Comparison of ENCODE assay signal across 8 cellular contexts in genomic region chr13:60398438-60398891, GRCh38. TPM values are rescaled to one million over a fixed set of nuclear protein-coding genes. Genes with fewer than 3 reads are reported as not detected.
DNase-seq lines count a peak whose midpoint lies in the region; ATAC-seq and TF ChIP-seq lines count a peak whose summit lies in the region.

No MANE protein-coding gene starts in this region.

- 31 to 54% (median 45%) methylated on average over 6 of the region's 6 CpGs for WGBS in adrenal gland, 4 donors
- 61% methylated on average over 6 of the region's 6 CpGs for WGBS in liver

- H3K9ac ChIP-seq in liver (ENCODE audit: low read depth in 1 of 2, low read length in 2 of 2) = peak overlapping the region; percentile 57 to 96

- no peak for DNase-seq in activated T-cell treated with anti-CD3 and anti-CD28 coated beads, Interleukin-2, amount 50 U/mL, for 4 hours
- no peak for DNase-seq in activated T-cell treated with anti-CD3 and anti-CD28 coated beads, Interleukin-2, amount 50 U/mL, for 1 hour
- DNase-seq in adrenal gland = no peak
- DNase-seq in tibial artery = no peak
- no peak for DNase-seq in MV-4-11 (lab: John Stamatoyannopoulos, UW)

- peaks cover 40% of the 10 kb centered on the region for H3K4me1 Mint-ChIP-seq in activated T-cell treated with anti-CD3 and anti-CD28 coated beads, Interleukin-2, amount 50 U/mL, for 4 hours (ENCODE audit: low read depth)

- H3K27me3 ChIP-seq in adrenal gland (no peaks in the 10 kb centered on the region), liver (ENCODE audit: control insufficient read depth in 4 of 4, insufficient read depth in 4 of 4, low read length in 3 of 4) (no peaks in the 10 kb centered on the region), tibial artery (no peaks in the 10 kb centered on the region)

- no peaks in the 10 kb centered on the region for H3K36me3 Mint-ChIP-seq in activated T-cell treated with anti-CD3 and anti-CD28 coated beads, Interleukin-2, amount 50 U/mL, for 4 hours (ENCODE audit: insufficient read depth)

- peaks cover 8 to 20% of the 10 kb centered on the region in 2 donors for H3K4me1 ChIP-seq in adrenal gland (replicated peaks in 1 of 2)
- H3K4me1 ChIP-seq in liver (ENCODE audit: control insufficient read depth in 4 of 4, insufficient read depth in 4 of 4, low read length in 3 of 4) = peaks cover 2 to 18% (median 12%) of the 10 kb centered on the region in 4 donors
- H3K4me1 ChIP-seq in tibial artery = peaks cover 0 to 26% (median 13%) of the 10 kb centered on the region in 4 donors

- no peaks in the 10 kb centered on the region for H3K9me3 ChIP-seq in adrenal gland (replicated peaks in 1 of 3)
- H3K9me3 ChIP-seq in liver (ENCODE audit: control insufficient read depth in 4 of 4, low read length in 3 of 4) = no peaks in the 10 kb centered on the region
- H3K9me3 ChIP-seq in tibial artery = no peaks in the 10 kb centered on the region

- TF ChIP-seq CTCF in adrenal gland (IDR thresholded peaks at IDR 0.05) (no peak), liver (IDR thresholded peaks at IDR 0.05; ENCODE audit: low read depth, low read length, missing input control) (no peak), tibial artery (IDR thresholded peaks at IDR 0.05) (no peak)

- TF ChIP-seq POLR2A in adrenal gland (IDR thresholded peaks at IDR 0.05) = no peak

- ATAC-seq in activated T-cell treated with anti-CD3 and anti-CD28 coated beads, Interleukin-2, amount 50 U/mL, for 4 hours = no peak
- ATAC-seq in HG03521 (IDR thresholded peaks at IDR 0.05; ENCODE audit: unreplicated experiment) (no peak), HG02642 (IDR thresholded peaks at IDR 0.05; ENCODE audit: poor library complexity, unreplicated experiment) (no peak)

- peak overlapping the region in 2 of 4 donors; percentile 57 to 96 for H3K4me3 ChIP-seq in adrenal gland
- H3K4me3 ChIP-seq in liver (ENCODE audit: low read depth in 1 of 3, low read length in 3 of 3) = peak overlapping the region; percentile 70 to 98 (median 88)
- peak overlapping the region; percentile 89 to 96 for H3K4me3 ChIP-seq in tibial artery

- TF ChIP-seq RAD21 in liver (IDR thresholded peaks at IDR 0.05) = no peak

- H3K27me3 Mint-ChIP-seq in activated T-cell treated with anti-CD3 and anti-CD28 coated beads, Interleukin-2, amount 50 U/mL, for 4 hours (ENCODE audit: low read depth) = no peaks in the 10 kb centered on the region

- peak overlapping the region; percentile 92 for H3K4me3 Mint-ChIP-seq in activated T-cell treated with anti-CD3 and anti-CD28 coated beads, Interleukin-2, amount 50 U/mL, for 4 hours

- H3K36me3 ChIP-seq in adrenal gland (replicated peaks in 1 of 2) (no peaks in the 10 kb centered on the region), liver (ENCODE audit: control insufficient read depth in 4 of 4, insufficient read depth in 3 of 4, low read depth in 1 of 4, low read length in 3 of 4) (no peaks in the 10 kb centered on the region), tibial artery (no peaks in the 10 kb centered on the region)

- intact Hi-C loops in adrenal gland (cut with DNase I) = no loop called here
- intact Hi-C loops in tibial artery (cut with DNase I; ENCODE audit: low total_unique reads) = no loop called here

- H3K9me3 Mint-ChIP-seq in activated T-cell treated with anti-CD3 and anti-CD28 coated beads, Interleukin-2, amount 50 U/mL, for 4 hours = no peaks in the 10 kb centered on the region

- H3K27ac ChIP-seq in adrenal gland = peak overlapping the region; percentile 40 to 99 (median 95)
- H3K27ac ChIP-seq in liver (ENCODE audit: low read depth in 1 of 2, low read length in 2 of 2) = peak overlapping the region; percentile 92 to 95
- peak overlapping the region; percentile 99 for H3K27ac ChIP-seq in tibial artery

TF ChIP-seq in liver, 16 proteins besides CTCF, POLR2A, EP300 and RAD21:
- TF ChIP-seq JUND (IDR thresholded peaks at IDR 0.05) = no peak
- TF ChIP-seq FOXA2 (IDR thresholded peaks at IDR 0.05) = no peak
- TF ChIP-seq TAF1 (conservative IDR thresholded peaks at IDR 0.05) = no peak
- no peak for TF ChIP-seq HNF4G (IDR thresholded peaks at IDR 0.05)
- no peak for TF ChIP-seq SP1 (IDR thresholded peaks at IDR 0.05)
- TF ChIP-seq, protein P1, sequence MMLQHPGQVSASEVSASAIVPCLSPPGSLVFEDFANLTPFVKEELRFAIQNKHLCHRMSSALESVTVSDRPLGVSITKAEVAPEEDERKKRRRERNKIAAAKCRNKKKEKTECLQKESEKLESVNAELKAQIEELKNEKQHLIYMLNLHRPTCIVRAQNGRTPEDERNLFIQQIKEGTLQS (IDR thresholded peaks at IDR 0.05) = no peak
- TF ChIP-seq EGR1 (IDR thresholded peaks at IDR 0.05; ENCODE audit: low read depth in 2 of 2) = no peak
- no peak for TF ChIP-seq GABPA (IDR thresholded peaks at IDR 0.05 in 1 of 2, conservative IDR thresholded peaks at IDR 0.05 in 1 of 2)
- no peak for TF ChIP-seq HNF4A (conservative IDR thresholded peaks at IDR 0.05)
- TF ChIP-seq MAX (IDR thresholded peaks at IDR 0.05) = no peak

RNA-seq across cellular contexts. Expression of gene TDRD3, which starts 1.4 kb away (rescaled TPM):
- total RNA-seq in activated T-cell treated with anti-CD3 and anti-CD28 coated beads, Interleukin-2, amount 50 U/mL, for 4 hours = 10 to 100 TPM; 14.3 to 16.0 (median 15.1) TPM
- total RNA-seq in adrenal gland (10 to 100 TPM in 7 of 8 donors, 1 to 10 TPM in 1; 6.6 to 30.5 (median 21.5) TPM), liver (10 to 100 TPM in 1 of 2 donors, 1 to 10 TPM in 1; 7.6 to 15.8 TPM)
- polyA plus RNA-seq in adrenal gland (10 to 100 TPM; 14.7 to 26.0 (median 20.9) TPM), liver (1 to 10 TPM; 3.6 to 4.8 TPM)
